24 cellular contexts compared by ENCODE assay signal in the genomic region with DNA sequence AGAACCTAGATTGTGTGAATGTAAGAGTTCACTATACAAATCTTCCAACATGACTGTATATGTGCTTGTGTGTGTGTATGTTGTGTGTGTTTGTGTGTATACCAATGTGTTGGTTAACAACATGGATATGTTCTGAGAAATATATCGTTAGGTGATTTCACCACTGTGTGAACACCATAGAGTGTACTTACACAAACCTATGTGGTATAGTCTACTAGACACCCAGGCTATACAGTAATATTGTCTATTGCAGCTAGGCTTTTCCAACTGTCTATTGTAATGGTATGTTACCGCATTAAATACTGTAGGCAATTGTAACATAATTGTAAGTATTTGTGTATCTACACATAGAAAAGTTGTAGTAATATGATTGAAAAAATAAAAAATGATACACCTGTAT.
"Had no signal": no experiment of that assay in that cellular context is flagged by ENCODE, and none has a peak within 500 bp of the region (broad histone marks: within the 10 kb centered on the region; RNA-seq: fewer than 3 reads in every experiment).

No MANE protein-coding gene starts in this region.

- H3K4me1 ChIP-seq: neural progenitor cell, parathyroid adenoma, psoas muscle, right lobe of liver, sigmoid colon, stomach, thyroid gland, tibial nerve, upper lobe of left lung, uterus had no signal

- H3K4me3 ChIP-seq: neural progenitor cell, ovary, psoas muscle, right lobe of liver, sigmoid colon, stomach, thoracic aorta, thyroid gland, tibial nerve, upper lobe of left lung, uterus had no signal

- H3K79me2 ChIP-seq: parathyroid adenoma had no signal

- ATAC-seq: natural killer cell; psoas muscle; right cardiac atrium; right lobe of liver; stimulated activated effector memory CD8-positive, alpha-beta T cell treated with anti-CD3 and anti-CD28 coated beads, Interleukin-12 subunit alpha, Interleukin-12 subunit beta, amount 100 ng/mL, for 72 hours; stimulated activated naive B cell treated with anti-CD40 and anti-IgM and Interleukin-4, amounts not matched to agents 10 μg/mL and 1 μg/mL and 100 μg/mL, for 72 hours had no signal

- H3K36me3 ChIP-seq: neural progenitor cell, ovary, right lobe of liver, sigmoid colon, stomach, thoracic aorta, thyroid gland, tibial nerve, upper lobe of left lung, uterus had no signal

- H3K9me3 ChIP-seq: ovary, psoas muscle, right lobe of liver, sigmoid colon, stomach, thoracic aorta, thyroid gland, tibial nerve, upper lobe of left lung, uterus had no signal

- H3K27ac ChIP-seq: neural progenitor cell, ovary, parathyroid adenoma, psoas muscle, right lobe of liver, sigmoid colon, stomach, thoracic aorta, thyroid gland, tibial nerve, upper lobe of left lung, uterus had no signal

- H3K4me2 ChIP-seq: neural progenitor cell had no signal

- H2AFZ ChIP-seq: neural progenitor cell, parathyroid adenoma had no signal

- H3K27me3 ChIP-seq: neural progenitor cell, ovary, right lobe of liver, sigmoid colon, stomach, thyroid gland, tibial nerve, upper lobe of left lung, uterus had no signal

- DNase-seq: natural killer cell; occipital lobe; ovary; psoas muscle; right cardiac atrium; right lobe of liver; sigmoid colon; small intestine; stimulated activated CD4-positive, alpha-beta T cell treated with anti-CD3 and anti-CD28 coated beads, Interleukin-15, amount 100 ng/mL, for 24 hours; stimulated activated CD4-positive, alpha-beta T cell treated with anti-CD3 and anti-CD28 coated beads, Interleukin-2, amount 100 ng/mL, for 24 hours; stimulated activated CD4-positive, alpha-beta T cell treated with anti-CD3 and anti-CD28 coated beads, Interleukin-2, amount 100 ng/mL, for 48 hours; stimulated activated CD4-positive, alpha-beta T cell treated with anti-CD3 and anti-CD28 coated beads, Interleukin-4, amount 100 ng/mL, for 24 hours; stimulated activated naive B cell treated with anti-CD40 and anti-IgM and Interleukin-4, amounts not matched to agents 10 μg/mL and 1 μg/mL and 100 μg/mL, for 72 hours; stimulated activated naive CD4-positive, alpha-beta T cell treated with Interleukin-2 at 50 U/mL for 16 hours; stomach; thyroid gland; trophoblast cell; uterus had no signal
